8 cellular contexts compared by ENCODE assay signal in the genomic region with DNA sequence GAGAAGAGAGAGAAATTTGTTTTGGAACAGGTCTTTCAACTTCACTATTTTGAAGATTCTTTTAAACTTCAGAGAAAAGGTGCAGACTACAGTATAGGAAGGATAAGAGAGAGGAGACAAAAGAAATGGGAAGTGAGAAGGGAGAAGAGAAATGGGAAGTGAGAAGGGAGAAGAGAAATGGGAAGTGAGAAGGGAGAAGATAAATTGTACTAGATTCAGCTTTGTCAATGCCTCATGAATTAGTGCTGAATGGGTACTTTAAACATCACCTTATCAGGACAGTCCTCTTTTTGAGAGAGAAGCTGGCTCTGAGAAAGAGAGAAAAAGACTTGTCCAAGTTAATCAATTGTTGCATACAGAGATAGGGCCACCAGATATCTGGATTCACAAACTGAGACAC. TPM values are rescaled to one million over a fixed set of nuclear protein-coding genes. Genes with fewer than 3 reads are reported as not detected.
DNase-seq lines count a peak whose midpoint lies in the region; ATAC-seq, FAIRE-seq and TF ChIP-seq lines count a peak whose summit lies in the region.

No MANE protein-coding gene starts in this region.

- intact Hi-C loops in HCT116 (cut with micrococcal nuclease), result no loop called here
- intact Hi-C loops in activated B cell treated with CpG ODN at 0.5 μM for 24 hours (cut with micrococcal nuclease), result no loop called here
- intact Hi-C loops in HepG2 (cut with micrococcal nuclease; ENCODE audit: unreplicated experiment), result loop anchor here (2.0 to 10.0 kb wide), 3 partner anchors 75 to 265 kb away; partner anchors contain the start of gene CLDN16
- intact Hi-C loops in uterus (cut with DNase I; ENCODE audit: low total_unique reads), result no loop called here

- TF ChIP-seq RAD21 in HCT116 (IDR thresholded peaks at IDR 0.05; ENCODE audit: low read depth) (no peak), HepG2 (CRISPR knock-in tag; IDR thresholded peaks at IDR 0.05) (no peak)

- POLR2A ChIA-PET in BJ (lab: Charles Lee), result no interaction called here
- POLR2A ChIA-PET in HCT116 (lab: Charles Lee), result no interaction called here
- POLR2A ChIA-PET in activated B cell treated with CpG ODN at 0.5 μM for 24 hours (lab: Charles Lee), result no interaction called here
- POLR2A ChIA-PET in HepG2 (lab: Yijun Ruan, JAX), result no interaction called here

- DNase-seq in BJ (ENCODE audit: low read depth) (no peak), HCT116 (ENCODE audit: low read depth, low spot score) (no peak), activated B cell treated with CpG ODN at 0.5 μM for 24 hours (no peak), HepG2 (ENCODE audit: low spot score) (no peak), uterus (no peak), NCI-H226 (no peak), NCI-H146 treated with DMSO at 0.1 percent for 48 hours (lab: John Stamatoyannopoulos, UW; ENCODE audit: unreplicated experiment) (no peak)

- TF ChIP-seq CTCF in BJ (IDR thresholded peaks at IDR 0.05; ENCODE audit: insufficient read depth, low read depth, low read length), result no peak
- TF ChIP-seq CTCF in HCT116 (IDR thresholded peaks at IDR 0.05 in 2 of 3, conservative IDR thresholded peaks at IDR 0.05 in 1 of 3; ENCODE audit: borderline replicate concordance in 1 of 3, insufficient read depth in 1 of 3, low read depth in 2 of 3, low read length in 2 of 3), result no peak
- TF ChIP-seq CTCF in activated B cell treated with CpG ODN at 0.5 μM for 24 hours (IDR thresholded peaks at IDR 0.05), result no peak
- no peak for TF ChIP-seq CTCF in HepG2 (CRISPR knock-in tag; IDR thresholded peaks at IDR 0.05)
- no peak for TF ChIP-seq CTCF in uterus (IDR thresholded peaks at IDR 0.05)

- peaks cover 41% of the 10 kb centered on the region for H3K27me3 Mint-ChIP-seq in activated B cell treated with CpG ODN at 0.5 μM for 24 hours

- H3K27me3 ChIP-seq in BJ (ENCODE audit: control insufficient read depth, insufficient read depth, low read length) (no peaks in the 10 kb centered on the region), HCT116 (ENCODE audit: insufficient read depth, low read length) (peaks cover 7% of the 10 kb centered on the region; the same call in 1 of the 2 replicates), HepG2 (ENCODE audit: control insufficient read depth in 1 of 2, insufficient read depth in 2 of 2, low read length in 2 of 2) (peaks cover 0 to 17% of the 10 kb centered on the region in 2 experiments; a peak in 4 of 5 replicates), uterus (no peaks in the 10 kb centered on the region)

- TF ChIP-seq EP300 in HepG2 (IDR thresholded peaks at IDR 0.05; ENCODE audit: low read depth in 2 of 2, low read length in 2 of 2) (no peak), HepG2 (CRISPR knock-in tag; IDR thresholded peaks at IDR 0.05; ENCODE audit: borderline replicate concordance) (no peak)

- peak overlapping the region; percentile 24 for H3K4me3 Mint-ChIP-seq in activated B cell treated with CpG ODN at 0.5 μM for 24 hours

- H3K9me3 Mint-ChIP-seq in activated B cell treated with CpG ODN at 0.5 μM for 24 hours, result no peaks in the 10 kb centered on the region

- H3K79me2 ChIP-seq in HCT116 (ENCODE audit: insufficient read depth, low read length) (no peaks in the 10 kb centered on the region), HepG2 (ENCODE audit: insufficient read depth, low read length) (no peaks in the 10 kb centered on the region)

- H3K9ac ChIP-seq in HCT116 (ENCODE audit: low read length) (no peak overlapping the region), HepG2 (ENCODE audit: insufficient read depth, low read depth, low read length) (no peak overlapping the region)

- TF ChIP-seq POLR2A in HCT116 (IDR thresholded peaks at IDR 0.05; ENCODE audit: borderline replicate concordance, extremely low read depth, insufficient read depth, insufficient read length) (no peak), HepG2 (IDR thresholded peaks at IDR 0.05; ENCODE audit: insufficient read depth in 1 of 2, low read depth in 2 of 2, low read length in 2 of 2) (no peak), uterus (IDR thresholded peaks at IDR 0.05) (no peak)

- H3K9me2 ChIP-seq in HCT116 (ENCODE audit: insufficient read depth), result no peaks in the 10 kb centered on the region

- H3K4me1 Mint-ChIP-seq in activated B cell treated with CpG ODN at 0.5 μM for 24 hours, result peaks cover 6% of the 10 kb centered on the region

- RAD21 ChIA-PET in HCT116 (lab: Charles Lee; ENCODE audit: low non-redundant PET in 1 of 2, low total read pairs in 2 of 2, uncharacterized antibody in 2 of 2, unreplicated experiment in 2 of 2), result no interaction called here

- H3K4me2 ChIP-seq in HCT116 (ENCODE audit: low read length) (peak overlapping the region; percentile 78), HepG2 (ENCODE audit: low read depth, low read length) (peak overlapping the region; percentile 70; the same call in 1 of the 2 replicates)

- H2AFZ ChIP-seq in HCT116 (ENCODE audit: low read depth, low read length, poor library complexity, severe bottlenecking), result peak overlapping the region; percentile 22
- H2AFZ ChIP-seq in HepG2 (ENCODE audit: low read length), result no peak overlapping the region

- H3K4me1 ChIP-seq in HCT116 (ENCODE audit: control insufficient read depth in 1 of 2, insufficient read depth in 2 of 2, low read length in 2 of 2) (peaks cover 3 to 24% of the 10 kb centered on the region in 2 experiments; a peak in 3 of 4 replicates), HepG2 (ENCODE audit: insufficient read depth, low read length) (no peaks in the 10 kb centered on the region), uterus (no peaks in the 10 kb centered on the region)

- H3K27ac ChIP-seq in HCT116 (ENCODE audit: low read depth, low read length) (no peak overlapping the region), HepG2 (ENCODE audit: extremely low read length, insufficient read depth, low read length) (no peak overlapping the region), uterus (peak overlapping the region; percentile 91 to 94)

- no peaks in the 10 kb centered on the region for H3K36me3 ChIP-seq in BJ (ENCODE audit: control insufficient read depth, insufficient read depth, low read length)
- H3K36me3 ChIP-seq in HCT116 (ENCODE audit: control insufficient read depth in 1 of 2, insufficient read depth in 2 of 2, low read length in 2 of 2), result no peaks in the 10 kb centered on the region
- H3K36me3 ChIP-seq in HepG2 (replicated peaks in 1 of 2; ENCODE audit: control insufficient read depth in 1 of 2, insufficient read depth in 2 of 2, low read length in 2 of 2), result no peaks in the 10 kb centered on the region
- H3K36me3 ChIP-seq in uterus, result no peaks in the 10 kb centered on the region

- CTCF ChIA-PET in BJ (lab: Yijun Ruan, JAX), result interaction anchor here (1.0 to 4.9 kb wide), 10 partner anchors 10 to 158 kb away, joined by 3 to 18 read pairs (median 4); no protein-coding TSS in a partner anchor
- CTCF ChIA-PET in HCT116 (lab: Charles Lee), result no interaction called here
- CTCF ChIA-PET in activated B cell treated with CpG ODN at 0.5 μM for 24 hours (lab: Charles Lee), result no interaction called here
- CTCF ChIA-PET in HepG2 (lab: Yijun Ruan, JAX; ENCODE audit: low intra/inter-chr PET ratio, low total read pairs), result no interaction called here

- H3K4me3 ChIP-seq in BJ (ENCODE audit: low read depth, low read length) (peak overlapping the region; percentile 81), HCT116 (replicated peaks in 1 of 2; ENCODE audit: low read depth in 1 of 2, low read length in 2 of 2) (peak overlapping the region in 1 of 2 experiments; percentile 56; a peak in 1 of 4 replicates), HepG2 (replicated peaks in 1 of 3; ENCODE audit: insufficient read depth in 1 of 3, low read depth in 2 of 3, low read length in 3 of 3) (no peak overlapping the region), uterus (peak overlapping the region; percentile 64 to 91)

- no peak for ATAC-seq in HCT116
- ATAC-seq in activated B cell treated with CpG ODN at 0.5 μM for 24 hours (ENCODE audit: low read depth), result no peak
- ATAC-seq in HepG2, result no peak
- ATAC-seq in HG03039 (IDR thresholded peaks at IDR 0.05; ENCODE audit: unreplicated experiment), result no peak

- no peak overlapping the region for H3K27ac Mint-ChIP-seq in activated B cell treated with CpG ODN at 0.5 μM for 24 hours

- in situ Hi-C loops in HepG2 (cut with HindIII; ENCODE audit: extremely low pct_ligation_motif_present, low pct_unique_long_range_greater_than_20kb), result no loop called here

- H4K20me1 ChIP-seq in HCT116 (ENCODE audit: insufficient read depth) (no peaks in the 10 kb centered on the region), HepG2 (ENCODE audit: insufficient read depth, low read length) (no peaks in the 10 kb centered on the region)

- no peaks in the 10 kb centered on the region for H3K36me3 Mint-ChIP-seq in activated B cell treated with CpG ODN at 0.5 μM for 24 hours (ENCODE audit: low read depth)

- H3K9me3 ChIP-seq in HCT116 (ENCODE audit: control insufficient read depth in 1 of 2, insufficient read depth in 1 of 2, low read depth in 1 of 2, low read length in 2 of 2), result no peaks in the 10 kb centered on the region
- no peaks in the 10 kb centered on the region for H3K9me3 ChIP-seq in HepG2 (ENCODE audit: low read length)
- H3K9me3 ChIP-seq in uterus, result no peaks in the 10 kb centered on the region

- no peak for FAIRE-seq in HepG2 (lab: Jason Lieb, UNC)

- BruUV-seq in HCT116 (replicated peaks; lab: Mats Ljungman, UMichigan), result no TSS peak
- no TSS peak for BruUV-seq in HepG2 (replicated peaks; lab: Mats Ljungman, UMichigan)

RNA-seq across cellular contexts. Expression of gene P3H2, which starts 1.0 kb away (rescaled TPM):
- 13.5 and 24.1 TPM in 2 replicates for polyA plus RNA-seq in BJ (2011; rRNA removed)
- 13.3 and 13.6 TPM in 2 replicates for polyA minus RNA-seq in BJ (2011; rRNA and poly(A)+ RNA removed)
- total RNA-seq in HCT116 (2021; ENCODE audit: unreplicated experiment), result 0.76 TPM
- 0.17 and 0.18 TPM in 2 replicates for polyA plus RNA-seq in HCT116 (2012)
- not detected in 2 replicates for total RNA-seq in activated B cell treated with CpG ODN at 0.5 μM for 24 hours
- total RNA-seq in HepG2 (2016; rRNA removed; fragmentation: Illumina TruSeq; extraction: Trizol), result not detected in 2 replicates
- total RNA-seq in HepG2 (2016; cell fraction: cytosol; rRNA removed; fragmentation: Illumina TruSeq; extraction: Trizol; ENCODE audit: low read depth), result not detected in 2 replicates
- not detected in 2 replicates for total RNA-seq in HepG2 (2016; cell fraction: insoluble cytoplasmic fraction; rRNA removed; fragmentation: Illumina TruSeq; extraction: Trizol)
- not detected in 2 replicates for total RNA-seq in HepG2 (2016; cell fraction: membrane; rRNA removed; fragmentation: Illumina TruSeq; extraction: Trizol)
- not detected in 2 replicates for total RNA-seq in HepG2 (2016; cell fraction: nucleus; rRNA removed; fragmentation: Illumina TruSeq; extraction: Trizol)
- polyA plus RNA-seq in HepG2 (2011; rRNA removed), result not detected in 2 replicates
- 0.11 TPM in 1 of 2 replicates, not detected in the other for polyA plus RNA-seq in HepG2 (2011; cell fraction: cytosol; rRNA removed)
- not detected in 2 replicates for polyA plus RNA-seq in HepG2 (2011; cell fraction: nucleus; rRNA removed)
- not detected in 2 replicates for polyA plus RNA-seq in HepG2 (2012)
- polyA plus RNA-seq in HepG2 (2016; cell fraction: cytosol; fragmentation: Illumina TruSeq; extraction: Trizol; ENCODE audit: low read depth), result not detected in 2 replicates
- not detected in 2 replicates for polyA plus RNA-seq in HepG2 (2016; cell fraction: insoluble cytoplasmic fraction; fragmentation: Illumina TruSeq; extraction: Trizol; ENCODE audit: low read depth)
- polyA plus RNA-seq in HepG2 (2016; cell fraction: membrane; fragmentation: Illumina TruSeq; extraction: Trizol; ENCODE audit: low read depth), result not detected in 2 replicates
- polyA plus RNA-seq in HepG2 (2016; cell fraction: nucleus; fragmentation: Illumina TruSeq; extraction: Trizol; ENCODE audit: insufficient read depth, low read depth), result not detected in 2 replicates
- not detected in 2 replicates for polyA minus RNA-seq in HepG2 (2011; rRNA and poly(A)+ RNA removed; ENCODE audit: low replicate concordance)
- polyA minus RNA-seq in HepG2 (2011; cell fraction: cytosol; rRNA and poly(A)+ RNA removed), result not detected in 2 replicates
- not detected in 2 replicates for polyA minus RNA-seq in HepG2 (2011; cell fraction: nucleus; rRNA and poly(A)+ RNA removed)
- total RNA-seq in uterus, result 100 to 1,000 TPM in 1 of 4 donors, 10 to 100 TPM in 3; 12.6 to 441 (median 30.6) TPM

Comparison
In these comparisons a context has a peak if more than half of its experiments do, and no peak if none do; other contexts are left out.
1. H3K4me3 ChIP-seq: peak in BJ (single experiment) and uterus (2 of 2); none in HepG2 (0 of 3).
2. H3K27ac ChIP-seq: peak in uterus (2 of 2); none in HCT116 (single experiment) and HepG2 (single experiment).